8 cellular contexts compared by ENCODE assay signal in the genomic region with DNA sequence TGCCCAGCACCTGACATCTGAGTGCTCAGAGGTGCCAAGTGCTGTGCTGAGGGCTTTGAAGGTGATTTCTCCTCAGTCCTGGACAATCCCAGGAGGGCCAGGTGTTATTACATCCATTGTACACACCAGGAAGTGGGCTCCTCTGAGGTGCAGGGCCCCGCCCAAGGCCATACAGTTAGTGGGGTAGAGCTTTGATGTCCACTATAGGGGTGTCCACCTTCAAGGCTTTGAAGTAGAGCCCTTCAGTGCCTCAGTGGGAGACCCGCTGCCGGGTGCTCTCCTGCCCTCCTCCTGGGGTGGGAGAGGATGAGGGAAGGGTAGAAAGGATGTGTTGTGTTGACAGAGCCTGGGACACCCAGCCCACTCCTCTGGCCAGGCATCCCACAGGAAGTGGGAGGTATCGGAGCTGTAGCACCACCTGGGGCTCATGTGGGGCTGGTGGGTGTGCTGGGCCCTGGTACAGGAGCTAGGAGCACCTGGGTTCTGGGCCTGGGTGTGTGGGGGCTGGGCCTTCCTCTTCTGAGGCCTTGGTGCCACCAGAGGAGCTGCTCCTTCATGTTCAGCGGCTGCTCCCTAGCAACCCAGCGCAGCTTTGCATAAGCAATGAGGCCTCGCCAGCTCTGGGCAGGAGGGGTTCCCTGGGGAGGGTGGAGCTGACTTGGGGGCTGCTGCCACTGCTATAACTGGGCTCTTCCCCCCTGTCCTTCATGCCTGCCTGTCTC. TPM values are rescaled to one million over a fixed set of nuclear protein-coding genes. Genes with fewer than 3 reads are reported as not detected.
DNase-seq lines count a peak whose midpoint lies in the region; ATAC-seq, FAIRE-seq and TF ChIP-seq lines count a peak whose summit lies in the region.

No MANE protein-coding gene starts in this region.

- peaks cover 86% of the 10 kb centered on the region for H3K79me2 ChIP-seq in astrocyte (ENCODE audit: insufficient read depth, low read length)

- no peak for FAIRE-seq in astrocyte (lab: Jason Lieb, UNC)

- H3K27ac Mint-ChIP-seq in astrocyte (ENCODE audit: unreplicated experiment), result no peak overlapping the region

- TF ChIP-seq CTCF in astrocyte (IDR thresholded peaks at IDR 0.05; ENCODE audit: insufficient read depth, low read depth, low read length), result no peak
- TF ChIP-seq CTCF in neutrophil (IDR thresholded peaks at IDR 0.05), result no peak
- no peak for TF ChIP-seq CTCF in GM10266 (IDR thresholded peaks at IDR 0.05; ENCODE audit: control insufficient read depth, insufficient read depth, low read depth, missing control alignments)

- H3K4me1 Mint-ChIP-seq in astrocyte (ENCODE audit: low read depth, unreplicated experiment), result peaks cover 69% of the 10 kb centered on the region

- H3K4me3 ChIP-seq in astrocyte (ENCODE audit: insufficient read depth, low read depth, low read length), result no peak overlapping the region
- no peak overlapping the region for H3K4me3 ChIP-seq in neutrophil (ENCODE audit: low read depth in 1 of 2, low read length in 1 of 2)

- peak overlapping the region; percentile 20 for H3K4me3 Mint-ChIP-seq in astrocyte (ENCODE audit: unreplicated experiment)

- H3K27ac ChIP-seq in astrocyte (ENCODE audit: low read depth, low read length) (no peak overlapping the region), neutrophil (peak overlapping the region; percentile 76)

- H3K4me1 ChIP-seq in astrocyte (ENCODE audit: insufficient read depth, low read length) (peaks cover 80% of the 10 kb centered on the region), neutrophil (ENCODE audit: control insufficient read depth in 1 of 2, insufficient read depth in 1 of 2, low read depth in 1 of 2, low read length in 1 of 2) (peaks cover 83 to 90% of the 10 kb centered on the region in 2 experiments)

- H3K27me3 Mint-ChIP-seq in astrocyte (ENCODE audit: low read depth, unreplicated experiment), result no peaks in the 10 kb centered on the region

- H2AFZ ChIP-seq in astrocyte (ENCODE audit: low read depth, low read length), result no peak overlapping the region

- H3K36me3 Mint-ChIP-seq in astrocyte (ENCODE audit: low read depth, unreplicated experiment), result peaks cover 17% of the 10 kb centered on the region

- H3K9me3 ChIP-seq in astrocyte (ENCODE audit: insufficient read depth, low read depth, low read length) (no peaks in the 10 kb centered on the region), neutrophil (no peaks in the 10 kb centered on the region)

- H3K36me3 ChIP-seq in astrocyte (ENCODE audit: insufficient read depth, low read length) (peaks cover 21% of the 10 kb centered on the region), neutrophil (peaks cover 63% of the 10 kb centered on the region)

- no peaks in the 10 kb centered on the region for H3K9me3 Mint-ChIP-seq in astrocyte (ENCODE audit: unreplicated experiment)

- peak overlapping the region; percentile 30 for H3K4me2 ChIP-seq in astrocyte (ENCODE audit: low read length)

- H4K20me1 ChIP-seq in astrocyte (ENCODE audit: insufficient read depth, low read length), result peaks cover 96% of the 10 kb centered on the region

- no peak overlapping the region for H3K9ac ChIP-seq in astrocyte (ENCODE audit: low read length)

- no peak for ATAC-seq in GM18909 (IDR thresholded peaks at IDR 0.05; ENCODE audit: poor library complexity, unreplicated experiment)
- ATAC-seq in HG03280 (IDR thresholded peaks at IDR 0.05; ENCODE audit: unreplicated experiment), result no peak
- no peak for ATAC-seq in GM21390 (IDR thresholded peaks at IDR 0.05; ENCODE audit: unreplicated experiment)

- H3K27me3 ChIP-seq in astrocyte (ENCODE audit: insufficient read depth, low read length) (no peaks in the 10 kb centered on the region), neutrophil (no peaks in the 10 kb centered on the region)

- DNase-seq in D341Med (ENCODE audit: low spot score), result peak; percentile 82
- peak; percentile 58 for DNase-seq in MV-4-11 (lab: John Stamatoyannopoulos, UW)
- DNase-seq in astrocyte (ENCODE audit: low read depth), result no peak
- no peak for DNase-seq in GM10266 (ENCODE audit: extremely low spot score)

RNA-seq across cellular contexts. Expression of a gene that starts 7.4 kb away (rescaled TPM):
- 395 and 421 TPM in 2 replicates for total RNA-seq in astrocyte

RNA-seq across cellular contexts. Expression of a gene that starts 23.8 kb away (rescaled TPM):
- 954 and 1,087 TPM in 2 replicates for total RNA-seq in astrocyte

RNA-seq across cellular contexts. Expression of a gene that starts 52.2 kb away (rescaled TPM):
- 12.4 and 13.7 TPM in 2 replicates for total RNA-seq in astrocyte

Comparison
In these comparisons a context has a peak if more than half of its experiments do, and no peak if none do; other contexts are left out.
1. DNase-seq: peak in D341Med (single experiment) and MV-4-11 (single experiment); none in astrocyte (single experiment) and GM10266 (single experiment).